In the genomic region with DNA sequence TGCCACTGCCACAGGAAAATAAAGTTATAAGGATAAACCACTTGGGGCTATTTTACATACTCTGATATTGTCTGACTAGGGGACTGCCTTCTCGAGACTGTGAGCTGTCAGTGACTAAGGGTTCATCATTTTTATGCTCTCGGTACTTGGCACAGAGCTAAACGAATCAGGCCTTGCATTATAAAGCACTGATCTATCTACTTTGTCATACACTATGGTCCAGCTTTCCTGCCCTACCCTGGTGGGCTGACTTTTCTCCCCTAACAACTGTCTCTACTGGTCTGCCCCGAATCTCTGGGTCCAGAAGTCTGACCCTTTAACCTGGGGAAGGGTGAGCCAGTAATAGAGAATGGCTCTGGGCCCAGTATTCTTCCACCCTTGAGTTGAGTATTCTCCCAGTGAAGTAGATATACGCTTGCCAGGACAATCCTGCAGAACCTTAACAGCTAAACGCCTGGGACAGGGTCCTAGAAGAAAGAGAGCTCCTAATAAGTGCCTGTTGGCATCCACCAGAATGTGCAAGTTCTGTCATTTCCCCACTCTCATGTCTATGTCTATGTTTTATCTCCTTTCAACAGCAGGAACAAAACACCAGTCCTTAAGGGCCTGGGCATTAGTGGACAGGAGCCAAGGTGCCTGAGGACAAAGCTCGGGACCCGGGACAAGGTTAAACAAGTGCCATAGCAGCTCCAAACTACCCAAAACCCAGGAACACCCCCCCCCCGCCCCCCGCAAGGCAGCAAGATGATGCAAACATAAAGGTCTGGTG, we compare ENCODE assay signal across 9 cellular contexts. TPM values are rescaled to one million over a fixed set of nuclear protein-coding genes. Genes with fewer than 3 reads are reported as not detected.
DNase-seq lines count a peak whose midpoint lies in the region; ATAC-seq and TF ChIP-seq lines count a peak whose summit lies in the region.
"Had no signal": no experiment of that assay in that cellular context is flagged by ENCODE, and none has a peak within 500 bp of the region (broad histone marks: within the 10 kb centered on the region; RNA-seq: fewer than 3 reads in every experiment).

No MANE protein-coding gene starts in this region.

- ATAC-seq in activated CD8-positive, alpha-beta T cell treated with anti-CD3 and anti-CD28 coated beads for 36 hours: no peak
- ATAC-seq in activated CD8-positive, alpha-beta T cell treated with anti-CD3 and anti-CD28 coated beads, Interleukin-2, amount 10 ng/mL, durations not matched to agents 7 days and 5 days: no peak
- no peak for ATAC-seq in HG03196 (IDR thresholded peaks at IDR 0.05; ENCODE audit: unreplicated experiment)
- ATAC-seq in GM18502 (IDR thresholded peaks at IDR 0.05; ENCODE audit: poor library complexity, unreplicated experiment): no peak

- no peak for TF ChIP-seq CTCF in activated CD8-positive, alpha-beta T cell treated with anti-CD3 and anti-CD28 coated beads for 36 hours (IDR thresholded peaks at IDR 0.05)
- TF ChIP-seq CTCF in MCF 10A (IDR thresholded peaks at IDR 0.05; ENCODE audit: unreplicated experiment): no peak
- TF ChIP-seq CTCF in kidney epithelial cell (IDR thresholded peaks at IDR 0.05; ENCODE audit: insufficient read depth, low read length, poor library complexity, severe bottlenecking): no peak
- TF ChIP-seq CTCF in tibial artery (IDR thresholded peaks at IDR 0.05): no peak

- no peaks in the 10 kb centered on the region for H3K27me3 ChIP-seq in kidney epithelial cell (ENCODE audit: control insufficient read depth, insufficient read depth, low read length)
- no peaks in the 10 kb centered on the region for H3K27me3 ChIP-seq in tibial artery

- no peaks in the 10 kb centered on the region for H3K9me3 Mint-ChIP-seq in activated CD8-positive, alpha-beta T cell treated with anti-CD3 and anti-CD28 coated beads for 36 hours
- H3K9me3 Mint-ChIP-seq in activated CD8-positive, alpha-beta T cell treated with anti-CD3 and anti-CD28 coated beads, Interleukin-2, amount 10 ng/mL, durations not matched to agents 7 days and 5 days (ENCODE audit: insufficient read depth): no peaks in the 10 kb centered on the region
- H3K9me3 Mint-ChIP-seq in MCF 10A (ENCODE audit: unreplicated experiment): no peaks in the 10 kb centered on the region
- H3K9me3 Mint-ChIP-seq: dendritic cell treated with granulocyte-macrophage colony-stimulating factor and Interleukin-4, amounts not matched to agents 40 ng/mL and 50 ng/mL, for 4 days had no signal

- H3K4me1 ChIP-seq in tibial artery: peaks cover 0 to 47% (median 37%) of the 10 kb centered on the region in 4 donors

- peak overlapping the region; percentile 43 for H3K4me3 Mint-ChIP-seq in activated CD8-positive, alpha-beta T cell treated with anti-CD3 and anti-CD28 coated beads for 36 hours
- no peak overlapping the region for H3K4me3 Mint-ChIP-seq in activated CD8-positive, alpha-beta T cell treated with anti-CD3 and anti-CD28 coated beads, Interleukin-2, amount 10 ng/mL, durations not matched to agents 7 days and 5 days
- H3K4me3 Mint-ChIP-seq in MCF 10A (ENCODE audit: unreplicated experiment): peak overlapping the region; percentile 83

- peaks cover 6% of the 10 kb centered on the region for H3K4me1 Mint-ChIP-seq in activated CD8-positive, alpha-beta T cell treated with anti-CD3 and anti-CD28 coated beads for 36 hours (ENCODE audit: low read depth)
- peaks cover 9% of the 10 kb centered on the region for H3K4me1 Mint-ChIP-seq in activated CD8-positive, alpha-beta T cell treated with anti-CD3 and anti-CD28 coated beads, Interleukin-2, amount 10 ng/mL, durations not matched to agents 7 days and 5 days (ENCODE audit: low read depth)
- peaks cover 32% of the 10 kb centered on the region for H3K4me1 Mint-ChIP-seq in MCF 10A (ENCODE audit: insufficient read depth, unreplicated experiment)

- peaks cover 42% of the 10 kb centered on the region for H3K27me3 Mint-ChIP-seq in activated CD8-positive, alpha-beta T cell treated with anti-CD3 and anti-CD28 coated beads for 36 hours
- peaks cover 63% of the 10 kb centered on the region for H3K27me3 Mint-ChIP-seq in activated CD8-positive, alpha-beta T cell treated with anti-CD3 and anti-CD28 coated beads, Interleukin-2, amount 10 ng/mL, durations not matched to agents 7 days and 5 days (ENCODE audit: low read depth)
- no peaks in the 10 kb centered on the region for H3K27me3 Mint-ChIP-seq in MCF 10A (ENCODE audit: insufficient read depth, unreplicated experiment)

- H3K4me3 ChIP-seq in kidney epithelial cell (ENCODE audit: low read depth, low read length) (peak overlapping the region; percentile 72), tibial artery (peak overlapping the region; percentile 78 to 84)

- H3K36me3 Mint-ChIP-seq in activated CD8-positive, alpha-beta T cell treated with anti-CD3 and anti-CD28 coated beads for 36 hours (ENCODE audit: low read depth): no peaks in the 10 kb centered on the region
- no peaks in the 10 kb centered on the region for H3K36me3 Mint-ChIP-seq in activated CD8-positive, alpha-beta T cell treated with anti-CD3 and anti-CD28 coated beads, Interleukin-2, amount 10 ng/mL, durations not matched to agents 7 days and 5 days (ENCODE audit: low read depth)
- peaks cover 15% of the 10 kb centered on the region for H3K36me3 Mint-ChIP-seq in MCF 10A (ENCODE audit: insufficient read depth, unreplicated experiment)

- intact Hi-C loops in activated CD8-positive, alpha-beta T cell treated with anti-CD3 and anti-CD28 coated beads for 36 hours (cut with micrococcal nuclease): no loop called here
- intact Hi-C loops in MCF 10A (cut with micrococcal nuclease) (no loop called here), tibial artery (cut with DNase I; ENCODE audit: low total_unique reads) (no loop called here)

- no peaks in the 10 kb centered on the region for H3K36me3 ChIP-seq in kidney epithelial cell (ENCODE audit: control insufficient read depth, insufficient read depth, low read length)
- peaks cover 0 to 12% (median 8%) of the 10 kb centered on the region in 3 donors for H3K36me3 ChIP-seq in tibial artery

- BruUV-seq in MCF 10A (replicated peaks; lab: Mats Ljungman, UMichigan): TSS peak; percentile 35

- H3K27ac ChIP-seq in tibial artery: peak overlapping the region; percentile 86 to 90

- no peak overlapping the region for H3K27ac Mint-ChIP-seq in activated CD8-positive, alpha-beta T cell treated with anti-CD3 and anti-CD28 coated beads for 36 hours
- H3K27ac Mint-ChIP-seq in activated CD8-positive, alpha-beta T cell treated with anti-CD3 and anti-CD28 coated beads, Interleukin-2, amount 10 ng/mL, durations not matched to agents 7 days and 5 days: no peak overlapping the region
- peak overlapping the region; percentile 65 for H3K27ac Mint-ChIP-seq in MCF 10A (ENCODE audit: low read depth, unreplicated experiment)
- H3K27ac Mint-ChIP-seq: dendritic cell treated with granulocyte-macrophage colony-stimulating factor and Interleukin-4, amounts not matched to agents 40 ng/mL and 50 ng/mL, for 4 days had no signal

- POLR2A ChIA-PET in activated CD8-positive, alpha-beta T cell treated with anti-CD3 and anti-CD28 coated beads for 36 hours (lab: Charles Lee): no interaction called here
- POLR2A ChIA-PET in activated CD8-positive, alpha-beta T cell treated with anti-CD3 and anti-CD28 coated beads, Interleukin-2, amount 10 ng/mL, durations not matched to agents 7 days and 5 days (lab: Charles Lee): no interaction called here
- POLR2A ChIA-PET in MCF 10A (lab: Yijun Ruan, JAX): interaction anchor here (0.5 to 4.3 kb wide), 10 partner anchors 11 to 348 kb away, joined by 3 to 20 read pairs (median 4); no protein-coding TSS in a partner anchor

- no peak for DNase-seq in activated CD8-positive, alpha-beta T cell treated with anti-CD3 and anti-CD28 coated beads for 36 hours
- DNase-seq in activated CD8-positive, alpha-beta T cell treated with anti-CD3 and anti-CD28 coated beads, Interleukin-2, amount 10 ng/mL, durations not matched to agents 7 days and 5 days: no peak
- DNase-seq in MCF 10A (ENCODE audit: unreplicated experiment): peak; percentile 37
- DNase-seq in kidney epithelial cell (ENCODE audit: low read depth): no peak
- DNase-seq in tibial artery: no peak
- DNase-seq in dedifferentiated amniotic fluid mesenchymal stem cell (ENCODE audit: extremely low spot score): no peak

- CTCF ChIA-PET in activated CD8-positive, alpha-beta T cell treated with anti-CD3 and anti-CD28 coated beads for 36 hours (lab: Charles Lee): interaction anchor here (0.6 kb wide), 1 partner anchor 168 kb away, joined by 3 read pairs; no protein-coding TSS in a partner anchor
- CTCF ChIA-PET in activated CD8-positive, alpha-beta T cell treated with anti-CD3 and anti-CD28 coated beads, Interleukin-2, amount 10 ng/mL, durations not matched to agents 7 days and 5 days (lab: Charles Lee): no interaction called here
- CTCF ChIA-PET in MCF 10A (lab: Yijun Ruan, JAX): interaction anchor here (0.6 to 4.8 kb wide), 8 partner anchors 13 to 289 kb away, joined by 3 to 30 read pairs (median 5); no protein-coding TSS in a partner anchor

- H3K9me3 ChIP-seq in tibial artery: no peaks in the 10 kb centered on the region

RNA-seq across cellular contexts. Expression of a gene that starts 1.3 kb away (rescaled TPM):
- under 1 TPM; 0.36 to 0.41 TPM for total RNA-seq in activated CD8-positive, alpha-beta T cell treated with anti-CD3 and anti-CD28 coated beads for 36 hours
- not detected for total RNA-seq in activated CD8-positive, alpha-beta T cell treated with anti-CD3 and anti-CD28 coated beads, Interleukin-2, amount 10 ng/mL, durations not matched to agents 7 days and 5 days
- total RNA-seq in MCF 10A (2022) (67.3 and 77.5 TPM in 2 replicates), kidney epithelial cell (52.8 and 101 TPM in 2 replicates)

RNA-seq across cellular contexts. Expression of a gene that starts 39.5 kb away (rescaled TPM):
- not detected for total RNA-seq in activated CD8-positive, alpha-beta T cell treated with anti-CD3 and anti-CD28 coated beads for 36 hours
- total RNA-seq in activated CD8-positive, alpha-beta T cell treated with anti-CD3 and anti-CD28 coated beads, Interleukin-2, amount 10 ng/mL, durations not matched to agents 7 days and 5 days: not detected
- total RNA-seq in MCF 10A (2022): 4.0 and 5.7 TPM in 2 replicates
- 4.2 and 4.8 TPM in 2 replicates for total RNA-seq in kidney epithelial cell

RNA-seq across cellular contexts. Expression of a gene that starts 39.9 kb away (rescaled TPM):
- total RNA-seq in activated CD8-positive, alpha-beta T cell treated with anti-CD3 and anti-CD28 coated beads for 36 hours: not detected
- not detected for total RNA-seq in activated CD8-positive, alpha-beta T cell treated with anti-CD3 and anti-CD28 coated beads, Interleukin-2, amount 10 ng/mL, durations not matched to agents 7 days and 5 days
- total RNA-seq in MCF 10A (2022) (6.9 and 8.4 TPM in 2 replicates), kidney epithelial cell (53.0 and 62.0 TPM in 2 replicates)

Comparison
In these comparisons a context has a peak if more than half of its experiments do, and no peak if none do; other contexts are left out.
1. RNA of a gene that starts 1.3 kb away (total RNA-seq): 52.8 to 101 TPM in kidney epithelial cell and 67.3 to 77.5 TPM in MCF 10A; 0.36 to 0.41 TPM in activated CD8-positive, alpha-beta T cell treated with anti-CD3 and anti-CD28 coated beads for 36 hours and not detected in activated CD8-positive, alpha-beta T cell treated with anti-CD3 and anti-CD28 coated beads, Interleukin-2, amount 10 ng/mL, durations not matched to agents 7 days and 5 days; every median in the first group is over 10 times any median in the second.